ENCODE assay signal across 1 cellular context in genomic region chr10:29691564-29692064, GRCh38.
TF ChIP-seq lines count a peak whose summit lies in the region.

No MANE protein-coding gene starts in this region.

TF ChIP-seq in H1, 55 proteins besides CTCF, POLR2A, EP300 and RAD21 (continued from another document):
- TF ChIP-seq SP4 (IDR thresholded peaks at IDR 0.05; ENCODE audit: low read length) (no peak), SP1 (IDR thresholded peaks at IDR 0.05; ENCODE audit: low read depth, low read length) (no peak), TBP (IDR thresholded peaks at IDR 0.05; ENCODE audit: low read depth, low read length) (no peak), HDAC6 (IDR thresholded peaks at IDR 0.05; ENCODE audit: low read depth, low read length) (no peak), EZH2 (IDR thresholded peaks at IDR 0.05; ENCODE audit: low read depth, low read length, severe bottlenecking) (no peak), TAF7 (optimal IDR thresholded peaks at IDR 0.05; ENCODE audit: borderline replicate concordance, low read depth, low read length) (no peak)
